8 cellular contexts compared by ENCODE assay signal in genomic region chr1:245153081-245153644, GRCh38. TPM values are rescaled to one million over a fixed set of nuclear protein-coding genes. Genes with fewer than 3 reads are reported as not detected.
DNase-seq lines count a peak whose midpoint lies in the region; ATAC-seq and TF ChIP-seq lines count a peak whose summit lies in the region.

No MANE protein-coding gene starts in this region.

- in situ Hi-C loops in Panc1 (cut with HindIII; ENCODE audit: low pct_unique_long_range_greater_than_20kb, low sequenced_read_pairs) = no loop called here

- POLR2A ChIA-PET in Panc1 (lab: Charles Lee) = interaction anchor here (0.6 kb wide), 1 partner anchor 23 kb away, joined by 3 read pairs; no protein-coding TSS in a partner anchor
- POLR2A ChIA-PET in naive thymus-derived CD4-positive, alpha-beta T cell (lab: Charles Lee) = no interaction called here

- CTCF ChIA-PET in Panc1 (lab: Charles Lee) = interaction anchor here (0.6 to 1.4 kb wide), 8 partner anchors 228 to 1218 kb away, joined by 3 to 12 read pairs (median 4); no protein-coding TSS in a partner anchor
- CTCF ChIA-PET in naive thymus-derived CD4-positive, alpha-beta T cell (lab: Charles Lee) = interaction anchor here (0.6 to 1.4 kb wide), 8 partner anchors 8 to 1339 kb away, joined by 3 to 10 read pairs (median 3); no protein-coding TSS in a partner anchor

- H3K4me3 ChIP-seq in Panc1 (ENCODE audit: low read depth in 2 of 2, low read length in 2 of 2) (peak overlapping the region; percentile 57 to 66), fibroblast of lung (replicated peaks in 1 of 4; ENCODE audit: control extremely low read depth in 1 of 4, insufficient read depth in 1 of 4, low read depth in 3 of 4, low read length in 4 of 4) (peak overlapping the region; percentile 44 to 78 (median 57))
- H3K4me3 ChIP-seq in naive thymus-derived CD4-positive, alpha-beta T cell (ENCODE audit: low read length) = peak overlapping the region; percentile 59

- H3K27me3 Mint-ChIP-seq in activated T-cell treated with anti-CD3 and anti-CD28 coated beads, Interleukin-2, amount 50 U/mL, for 4 hours (ENCODE audit: low read depth) = peaks cover 71% of the 10 kb centered on the region
- peaks cover 60 to 70% (median 68%) of the 10 kb centered on the region in 5 donors for H3K27me3 Mint-ChIP-seq in naive thymus-derived CD4-positive, alpha-beta T cell

- TF ChIP-seq CTCF in Panc1 (IDR thresholded peaks at IDR 0.05) (peak; percentile 88), fibroblast of lung (conservative IDR thresholded peaks at IDR 0.05 in 1 of 2, IDR thresholded peaks at IDR 0.05 in 1 of 2; ENCODE audit: low read depth in 1 of 2, low read length in 2 of 2) (peak; percentile 59 to 73)

- peak overlapping the region in 1 of 9 donors; percentile 55 for H3K27ac Mint-ChIP-seq in naive thymus-derived CD4-positive, alpha-beta T cell

- H3K27ac ChIP-seq in Panc1 (ENCODE audit: low read length) (no peak overlapping the region), fibroblast of lung (ENCODE audit: insufficient read depth, low read length) (no peak overlapping the region)
- no peak overlapping the region for H3K27ac ChIP-seq in naive thymus-derived CD4-positive, alpha-beta T cell (ENCODE audit: low read depth, low read length)

- BruUV-seq in Panc1 (replicated peaks; lab: Mats Ljungman, UMichigan) = no TSS peak

- H3K36me3 Mint-ChIP-seq in activated T-cell treated with anti-CD3 and anti-CD28 coated beads, Interleukin-2, amount 50 U/mL, for 4 hours (ENCODE audit: insufficient read depth) = no peaks in the 10 kb centered on the region
- peaks cover 0 to 7% (median 0%) of the 10 kb centered on the region in 5 donors for H3K36me3 Mint-ChIP-seq in naive thymus-derived CD4-positive, alpha-beta T cell

- peaks cover 26% of the 10 kb centered on the region for H3K27me3 ChIP-seq in Panc1 (ENCODE audit: control insufficient read depth, insufficient read depth, low read length)
- peaks cover 3% of the 10 kb centered on the region for H3K27me3 ChIP-seq in fibroblast of lung (ENCODE audit: control insufficient read depth, insufficient read depth, low read length)
- peaks cover 3 to 9% of the 10 kb centered on the region in 2 donors for H3K27me3 ChIP-seq in naive thymus-derived CD4-positive, alpha-beta T cell (ENCODE audit: control insufficient read depth in 2 of 2, insufficient read depth in 2 of 2, low read length in 2 of 2)

- H3K4me1 ChIP-seq in Panc1 (ENCODE audit: control insufficient read depth, insufficient read depth, low read length) = peaks cover 9% of the 10 kb centered on the region
- peaks cover 6% of the 10 kb centered on the region for H3K4me1 ChIP-seq in fibroblast of lung (ENCODE audit: control insufficient read depth, extremely low read depth, insufficient read depth, low read length)
- H3K4me1 ChIP-seq in naive thymus-derived CD4-positive, alpha-beta T cell (ENCODE audit: control insufficient read depth in 2 of 2, insufficient read depth in 2 of 2, low read length in 2 of 2) = peaks cover 15 to 20% of the 10 kb centered on the region in 2 donors

- H3K9me3 ChIP-seq in Panc1 (ENCODE audit: control insufficient read depth, insufficient read depth, low read depth, low read length) = no peaks in the 10 kb centered on the region
- H3K9me3 ChIP-seq in fibroblast of lung (ENCODE audit: control insufficient read depth, insufficient read depth, low read depth, low read length) = no peaks in the 10 kb centered on the region
- no peaks in the 10 kb centered on the region for H3K9me3 ChIP-seq in naive thymus-derived CD4-positive, alpha-beta T cell (ENCODE audit: control insufficient read depth in 2 of 3, low read length in 3 of 3)

- H3K9me3 Mint-ChIP-seq in activated T-cell treated with anti-CD3 and anti-CD28 coated beads, Interleukin-2, amount 50 U/mL, for 4 hours = peaks cover under 1% of the 10 kb centered on the region
- peaks cover 0 to 9% (median 0%) of the 10 kb centered on the region in 11 donors for H3K9me3 Mint-ChIP-seq in naive thymus-derived CD4-positive, alpha-beta T cell

- H4K20me1 ChIP-seq in fibroblast of lung (ENCODE audit: control insufficient read depth, extremely low read depth, insufficient read depth, low read length) = no peaks in the 10 kb centered on the region

- no peaks in the 10 kb centered on the region for H3K79me2 ChIP-seq in fibroblast of lung (ENCODE audit: control insufficient read depth, insufficient read depth, low read length)

- H3K4me3 Mint-ChIP-seq in activated T-cell treated with anti-CD3 and anti-CD28 coated beads, Interleukin-2, amount 50 U/mL, for 4 hours = peak overlapping the region; percentile 78
- H3K4me3 Mint-ChIP-seq in naive thymus-derived CD4-positive, alpha-beta T cell = peak overlapping the region; percentile 82 to 88 (median 86)

- H3K4me2 ChIP-seq in fibroblast of lung (ENCODE audit: extremely low read depth, insufficient read depth, low read length) = peak overlapping the region; percentile 69

- H3K9ac ChIP-seq in fibroblast of lung (ENCODE audit: insufficient read depth, low read length) = no peak overlapping the region

- H3K36me3 ChIP-seq in Panc1 (ENCODE audit: control insufficient read depth, insufficient read depth, low read length) = no peaks in the 10 kb centered on the region; the same call in none of the 2 replicates
- no peaks in the 10 kb centered on the region for H3K36me3 ChIP-seq in fibroblast of lung (ENCODE audit: control insufficient read depth, insufficient read depth, low read length)
- no peaks in the 10 kb centered on the region for H3K36me3 ChIP-seq in naive thymus-derived CD4-positive, alpha-beta T cell (ENCODE audit: control insufficient read depth in 2 of 3, insufficient read depth in 3 of 3, low read length in 3 of 3)

- peaks cover 29% of the 10 kb centered on the region for H3K4me1 Mint-ChIP-seq in activated T-cell treated with anti-CD3 and anti-CD28 coated beads, Interleukin-2, amount 50 U/mL, for 4 hours (ENCODE audit: low read depth)
- H3K4me1 Mint-ChIP-seq in naive thymus-derived CD4-positive, alpha-beta T cell = peaks cover 0 to 28% (median 26%) of the 10 kb centered on the region in 7 donors

- peak; percentile 46; the same call in 1 of the 2 replicates for ATAC-seq in Panc1
- peak; percentile 30 to 41 for ATAC-seq in activated T-cell treated with anti-CD3 and anti-CD28 coated beads, Interleukin-2, amount 50 U/mL, for 4 hours
- peak; percentile 52 for ATAC-seq in naive thymus-derived CD4-positive, alpha-beta T cell
- no peak for ATAC-seq in HG02642 (IDR thresholded peaks at IDR 0.05; ENCODE audit: poor library complexity, unreplicated experiment)

- peak; percentile 78 for DNase-seq in Daoy (ENCODE audit: low read depth)
- DNase-seq in HuH-7.5 (ENCODE audit: low spot score) = peak; percentile 80
- peak; percentile 39 for DNase-seq in Panc1 (ENCODE audit: low read depth, low spot score)
- peak; percentile 52 for DNase-seq in activated T-cell treated with anti-CD3 and anti-CD28 coated beads, Interleukin-2, amount 50 U/mL, for 4 hours
- peak; percentile 68 to 79 for DNase-seq in fibroblast of lung (ENCODE audit: low read depth in 2 of 2)
- DNase-seq in naive thymus-derived CD4-positive, alpha-beta T cell = peak; percentile 31 to 68 (median 53)
- DNase-seq in stimulated activated naive CD4-positive, alpha-beta T cell treated with Interleukin-2 at 50 U/mL for 16 hours (lab: John Stamatoyannopoulos, UW) = peak; percentile 56

- H2AFZ ChIP-seq in fibroblast of lung (ENCODE audit: low read length) = peak overlapping the region; percentile 68

- intact Hi-C loops in Panc1 (cut with micrococcal nuclease; ENCODE audit: unreplicated experiment) = loop anchor here (2.0 to 10.0 kb wide), 4 partner anchors 76 to 1339 kb away; no protein-coding TSS in a partner anchor
- intact Hi-C loops in naive thymus-derived CD4-positive, alpha-beta T cell (cut with micrococcal nuclease) = loop anchor here (1.0 to 5.0 kb wide), 7 partner anchors 734 to 1544 kb away; no protein-coding TSS in a partner anchor

RNA-seq across cellular contexts. Expression of gene KIF26B, which starts 1.6 kb away (rescaled TPM):
- 0.39 and 1.1 TPM in 2 replicates for total RNA-seq in Daoy (2014; rRNA removed; shearing (Covaris generic))
- 0.33 TPM for total RNA-seq in Panc1 (2021; ENCODE audit: unreplicated experiment)
- polyA plus RNA-seq in Panc1 (2012; ENCODE audit: insufficient read length) = 0.24 TPM
- under 1 TPM; 0.03 to 0.24 (median 0.10) TPM for total RNA-seq in activated T-cell treated with anti-CD3 and anti-CD28 coated beads, Interleukin-2, amount 50 U/mL, for 4 hours
- total RNA-seq in fibroblast of lung = 6.1 and 6.9 TPM in 2 replicates
- 0.90 and 5.3 TPM in 2 replicates for polyA plus RNA-seq in fibroblast of lung
- polyA plus RNA-seq in fibroblast of lung (2012) = 1.9 and 16.8 TPM in 2 replicates
- polyA minus RNA-seq in fibroblast of lung (ENCODE audit: low replicate concordance) = 3.9 and 28.5 TPM in 2 replicates
- under 1 TPM in 2 of 5 experiments, not detected in 3; 0.21 to 0.24 TPM for total RNA-seq in naive thymus-derived CD4-positive, alpha-beta T cell
- under 1 TPM in 1 of 2 donors, not detected in 1; 0.06 TPM for polyA plus RNA-seq in naive thymus-derived CD4-positive, alpha-beta T cell
